Comparison of ENCODE assay signal across 2 cellular contexts in genomic region chr18:79962311-79962710, GRCh38.
TF ChIP-seq lines count a peak whose summit lies in the region.

No MANE protein-coding gene starts in this region.

TF ChIP-seq in HEK293, 187 proteins besides CTCF, POLR2A, EP300 and RAD21:
- no peak for TF ChIP-seq ZNF747 (tag by site-specific recombination; IDR thresholded peaks at IDR 0.05)
- peak; percentile 73; the same call in 1 of the 2 replicates for TF ChIP-seq EGR2 (tag by site-specific recombination; IDR thresholded peaks at IDR 0.05; ENCODE audit: low read depth)
- peak; percentile 81 for TF ChIP-seq ZFHX2 (tag by site-specific recombination; conservative IDR thresholded peaks at IDR 0.05)

TF ChIP-seq in K562, 482 proteins besides CTCF, POLR2A, EP300 and RAD21:
- no peak for TF ChIP-seq FOXA1 (IDR thresholded peaks at IDR 0.05; ENCODE audit: borderline replicate concordance)
- no peak for TF ChIP-seq ATF4 (CRISPR knock-in tag; IDR thresholded peaks at IDR 0.05)
- TF ChIP-seq ZNF232 (CRISPR knock-in tag; IDR thresholded peaks at IDR 0.05) = no peak
- no peak for TF ChIP-seq MTA1 (IDR thresholded peaks at IDR 0.05; ENCODE audit: borderline replicate concordance)
- no peak for TF ChIP-seq ID3 (CRISPR knock-in tag; IDR thresholded peaks at IDR 0.05)
- no peak for TF ChIP-seq ID3 (tag; IDR thresholded peaks at IDR 0.05)
- TF ChIP-seq E2F8 (IDR thresholded peaks at IDR 0.05; ENCODE audit: low read depth, partially characterized antibody) = no peak
- TF ChIP-seq NONO (IDR thresholded peaks at IDR 0.05; ENCODE audit: low read depth in 2 of 2, low read length in 1 of 2) = no peak
- no peak for TF ChIP-seq TRIM24 (IDR thresholded peaks at IDR 0.05)
- TF ChIP-seq ZNF780A (CRISPR knock-in tag; IDR thresholded peaks at IDR 0.05) = no peak
- no peak for TF ChIP-seq MECOM (CRISPR knock-in tag; IDR thresholded peaks at IDR 0.05)
- TF ChIP-seq, protein P1, sequence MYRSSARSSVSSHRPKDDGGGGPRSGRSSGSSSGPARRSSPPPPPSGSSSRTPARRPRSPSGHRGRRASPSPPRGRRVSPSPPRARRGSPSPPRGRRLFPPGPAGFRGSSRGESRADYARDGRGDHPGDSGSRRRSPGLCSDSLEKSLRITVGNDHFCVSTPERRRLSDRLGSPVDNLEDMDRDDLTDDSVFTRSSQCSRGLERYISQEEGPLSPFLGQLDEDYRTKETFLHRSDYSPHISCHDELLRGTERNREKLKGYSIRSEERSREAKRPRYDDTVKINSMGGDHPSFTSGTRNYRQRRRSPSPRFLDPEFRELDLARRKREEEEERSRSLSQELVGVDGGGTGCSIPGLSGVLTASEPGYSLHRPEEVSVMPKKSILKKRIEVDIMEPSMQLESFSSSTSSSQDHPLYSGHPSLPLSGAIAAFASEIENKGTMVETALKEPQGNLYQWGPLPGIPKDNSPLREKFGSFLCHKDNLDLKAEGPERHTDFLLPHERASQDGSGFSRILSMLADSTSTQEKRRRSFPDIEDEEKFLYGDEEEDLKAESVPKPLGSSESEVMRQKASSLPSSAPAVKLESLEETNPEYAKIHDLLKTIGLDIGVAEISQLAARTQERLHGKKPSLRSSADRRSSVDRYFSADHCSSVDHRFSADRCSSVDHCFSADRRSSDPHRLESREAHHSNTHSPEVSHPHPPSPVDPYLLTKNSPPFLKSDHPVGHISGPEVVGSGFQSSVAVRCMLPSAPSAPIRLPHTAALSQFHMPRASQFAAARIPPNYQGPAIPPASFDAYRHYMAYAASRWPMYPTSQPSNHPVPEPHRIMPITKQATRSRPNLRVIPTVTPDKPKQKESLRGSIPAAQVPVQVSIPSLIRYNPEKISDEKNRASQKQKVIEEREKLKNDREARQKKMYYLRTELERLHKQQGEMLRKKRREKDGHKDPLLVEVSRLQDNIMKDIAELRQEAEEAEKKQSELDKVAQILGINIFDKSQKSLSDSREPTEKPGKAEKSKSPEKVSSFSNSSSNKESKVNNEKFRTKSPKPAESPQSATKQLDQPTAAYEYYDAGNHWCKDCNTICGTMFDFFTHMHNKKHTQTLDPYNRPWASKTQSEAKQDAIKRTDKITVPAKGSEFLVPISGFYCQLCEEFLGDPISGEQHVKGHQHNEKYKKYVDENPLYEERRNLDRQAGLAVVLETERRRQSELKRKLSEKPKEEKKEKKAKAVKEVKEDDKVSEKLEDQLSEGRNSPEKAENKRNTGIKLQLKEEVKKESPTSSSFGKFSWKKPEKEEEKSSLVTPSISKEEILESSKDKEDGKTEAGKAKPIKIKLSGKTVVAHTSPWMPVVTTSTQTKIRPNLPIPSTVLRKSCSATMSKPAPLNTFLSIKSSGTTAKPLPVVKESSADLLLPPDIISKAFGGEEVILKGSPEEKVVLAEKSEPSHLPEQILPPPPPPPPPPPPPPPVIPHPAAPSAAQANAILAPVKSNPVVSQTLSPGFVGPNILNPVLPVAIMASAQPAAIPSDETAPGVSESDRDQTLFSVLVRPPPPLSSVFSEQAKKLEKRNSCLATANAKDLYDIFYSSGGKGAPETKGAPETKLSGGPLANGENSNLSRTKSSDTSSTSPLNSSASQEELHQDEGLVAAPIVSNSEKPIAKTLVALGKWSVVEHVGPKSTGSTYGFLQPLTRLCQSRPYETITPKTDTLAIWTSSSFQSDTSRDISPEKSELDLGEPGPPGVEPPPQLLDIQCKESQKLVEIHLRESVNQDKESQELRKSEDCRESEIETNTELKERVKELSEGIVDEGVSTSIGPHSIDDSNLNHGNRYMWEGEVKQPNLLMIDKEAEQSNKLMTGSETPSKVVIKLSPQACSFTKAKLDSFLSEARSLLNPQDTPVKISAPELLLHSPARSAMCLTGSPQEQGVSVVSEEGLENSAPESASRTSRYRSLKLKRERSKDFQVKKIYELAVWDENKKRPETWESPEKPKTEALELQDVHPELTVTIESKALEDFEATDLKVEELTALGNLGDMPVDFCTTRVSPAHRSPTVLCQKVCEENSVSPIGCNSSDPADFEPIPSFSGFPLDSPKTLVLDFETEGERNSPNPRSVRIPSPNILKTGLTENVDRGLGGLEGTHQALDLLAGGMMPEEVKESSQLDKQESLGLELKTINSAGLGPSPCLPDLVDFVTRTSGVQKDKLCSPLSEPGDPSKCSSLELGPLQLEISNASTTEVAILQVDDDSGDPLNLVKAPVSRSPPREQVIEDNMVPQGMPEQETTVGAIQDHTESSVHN (IDR thresholded peaks at IDR 0.05; ENCODE audit: borderline replicate concordance in 1 of 2, low read depth in 1 of 2) = no peak
